Comparison of ENCODE assay signal across 27 cellular contexts in the genomic region with DNA sequence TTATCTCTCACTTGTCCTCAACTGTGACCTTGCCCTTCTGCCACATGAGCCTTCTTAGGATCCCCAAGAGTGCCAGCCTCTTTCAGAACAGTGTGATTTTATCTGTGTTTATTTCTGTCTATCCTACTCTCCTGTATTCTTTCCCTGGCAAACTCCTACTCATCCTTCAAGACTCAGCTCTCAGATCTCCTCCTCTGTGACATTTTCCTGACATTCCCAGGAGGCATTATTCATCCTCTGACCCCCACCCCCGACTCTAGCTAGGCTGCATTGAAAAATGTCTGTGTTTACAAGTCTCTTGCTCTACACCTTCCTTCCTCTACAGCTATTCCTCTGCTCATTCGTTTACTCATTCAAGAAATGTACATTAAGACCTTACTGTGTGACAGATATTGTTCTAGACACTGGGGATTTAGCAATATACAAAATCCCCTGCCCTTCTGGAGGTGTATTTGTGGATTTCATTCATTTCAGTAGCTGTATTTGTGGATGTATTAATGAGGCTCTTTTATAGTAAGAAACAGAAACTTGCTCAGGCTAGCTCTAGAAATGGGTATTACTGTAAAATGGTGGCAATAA.
DNase-seq lines count a peak whose midpoint lies in the region; ATAC-seq, FAIRE-seq and TF ChIP-seq lines count a peak whose summit lies in the region.
"Had no signal": no experiment of that assay in that cellular context is flagged by ENCODE, and none has a peak within 500 bp of the region (broad histone marks: within the 10 kb centered on the region; RNA-seq: fewer than 3 reads in every experiment).

No MANE protein-coding gene starts in this region.

- 51 to 53% methylated on average over 2 of the region's 2 CpGs for WGBS in upper lobe of left lung, 2 donors
- WGBS in transverse colon (ENCODE audit: low coverage in 1 of 2), 2 donors, result 45 to 56% methylated on average over 2 of the region's 2 CpGs

- TF ChIP-seq POLR2A in upper lobe of left lung (IDR thresholded peaks at IDR 0.05) (no peak), transverse colon (IDR thresholded peaks at IDR 0.05) (no peak)

- ATAC-seq in activated CD4-positive, CD25-positive, alpha-beta regulatory T cell treated with anti-CD3 and anti-CD28 coated beads, Interleukin-2, amount 50 U/mL, for 24 hours, result peak; percentile 15 to 22
- no peak for ATAC-seq in upper lobe of left lung (ENCODE audit: low FRiP score in 2 of 2)
- ATAC-seq: activated CD8-positive, alpha-beta T cell treated with anti-CD3 and anti-CD28 coated beads for 36 hours; left lung had no signal

- no peak overlapping the region for H3K4me3 ChIP-seq in bronchial epithelial cell (ENCODE audit: low read depth, low read length)
- no peak overlapping the region for H3K4me3 ChIP-seq in neural cell (ENCODE audit: low read length)
- peak overlapping the region in 2 of 4 donors; percentile 14 to 64 for H3K4me3 ChIP-seq in upper lobe of left lung
- H3K4me3 ChIP-seq in transverse colon, result no peak overlapping the region
- H3K4me3 ChIP-seq: heart right ventricle, left lung had no signal

- FAIRE-seq in bronchial epithelial cell (lab: Jason Lieb, UNC), result no peak
- FAIRE-seq: endometrium had no signal

- H4K20me1 ChIP-seq in neural cell (ENCODE audit: insufficient read depth), result no peaks in the 10 kb centered on the region

- no peaks in the 10 kb centered on the region for H3F3A ChIP-seq in neural cell (ENCODE audit: insufficient read depth, low read length, poor library complexity, severe bottlenecking)

- in situ Hi-C loops in transverse colon (cut with MboI; ENCODE audit: low pct_ligation_motif_present in 1 of 4, low pct_unique_long_range_greater_than_20kb in 1 of 4, low sequenced_read_pairs in 3 of 4), result no loop called here

- intact Hi-C loops in transverse colon (cut with DNase I; ENCODE audit: low total_unique reads), result no loop called here

- no peaks in the 10 kb centered on the region for H3K79me2 ChIP-seq in neural cell (replicated peaks; ENCODE audit: insufficient read depth, low read length)

- no peak overlapping the region for H2AFZ ChIP-seq in neural cell (ENCODE audit: low read depth, low read length)

- no peak overlapping the region for H3K4me2 ChIP-seq in neural cell (ENCODE audit: low read length)

- no peak overlapping the region for H3K9ac ChIP-seq in neural cell (ENCODE audit: low read length)

- H3K4me1 ChIP-seq in upper lobe of left lung, result peaks cover 19 to 28% (median 25%) of the 10 kb centered on the region in 4 donors
- H3K4me1 ChIP-seq in transverse colon, result peaks cover 4 to 20% (median 16%) of the 10 kb centered on the region in 4 donors

- H3K27me3 ChIP-seq in bronchial epithelial cell (ENCODE audit: control insufficient read depth, insufficient read depth, low read length) (no peaks in the 10 kb centered on the region), neural cell (ENCODE audit: insufficient read depth, low read depth, low read length) (no peaks in the 10 kb centered on the region), upper lobe of left lung (no peaks in the 10 kb centered on the region), transverse colon (no peaks in the 10 kb centered on the region)

- H3K27ac ChIP-seq in neural cell (ENCODE audit: low read length), result peak overlapping the region; percentile 7
- H3K27ac ChIP-seq in upper lobe of left lung, result peak overlapping the region; percentile 85 to 96 (median 92)
- H3K27ac ChIP-seq in transverse colon, result peak overlapping the region in 2 of 4 donors; percentile 84 to 86
- H3K27ac ChIP-seq: neutrophil had no signal

- no peaks in the 10 kb centered on the region for H3K9me2 ChIP-seq in neural cell (ENCODE audit: insufficient read depth, low read length)

- H3K36me3 ChIP-seq in bronchial epithelial cell (ENCODE audit: control insufficient read depth, insufficient read depth, low read length) (no peaks in the 10 kb centered on the region), neural cell (ENCODE audit: insufficient read depth, low read length) (no peaks in the 10 kb centered on the region), upper lobe of left lung (no peaks in the 10 kb centered on the region), transverse colon (no peaks in the 10 kb centered on the region)
- H3K36me3 ChIP-seq: heart right ventricle, left lung, neutrophil had no signal

- no peak for TF ChIP-seq CTCF in bronchial epithelial cell (IDR thresholded peaks at IDR 0.05; ENCODE audit: insufficient read depth, low read length, severe bottlenecking)
- no peak for TF ChIP-seq CTCF in neural cell (IDR thresholded peaks at IDR 0.05; ENCODE audit: poor library complexity, severe bottlenecking)
- no peak for TF ChIP-seq CTCF in upper lobe of left lung (IDR thresholded peaks at IDR 0.05)
- no peak for TF ChIP-seq CTCF in transverse colon (IDR thresholded peaks at IDR 0.05)

- no peak for TF ChIP-seq RAD21 in neural cell (conservative IDR thresholded peaks at IDR 0.05)

- H3K9me3 ChIP-seq in neural cell (ENCODE audit: low read length), result no peaks in the 10 kb centered on the region
- no peaks in the 10 kb centered on the region for H3K9me3 ChIP-seq in upper lobe of left lung
- H3K9me3 ChIP-seq in transverse colon, result peaks cover 0 to 7% of the 10 kb centered on the region in 2 donors
- H3K9me3 ChIP-seq: neutrophil had no signal

- no peak for TF ChIP-seq EP300 in neural cell (conservative IDR thresholded peaks at IDR 0.05; ENCODE audit: poor library complexity, severe bottlenecking)
- TF ChIP-seq EP300 in upper lobe of left lung (IDR thresholded peaks at IDR 0.05), result no peak
- no peak for TF ChIP-seq EP300 in transverse colon (IDR thresholded peaks at IDR 0.05; ENCODE audit: low read depth)

- DNase-seq in activated CD4-positive, CD25-positive, alpha-beta regulatory T cell (lab: John Stamatoyannopoulos, UW), result no peak
- DNase-seq in bronchial epithelial cell (ENCODE audit: low read depth) (peak; percentile 22), upper lobe of left lung (no peak), NCI-H524 (lab: John Stamatoyannopoulos, UW) (no peak), transverse colon (no peak)
- DNase-seq in effector CD8-positive, alpha-beta T cell (lab: John Stamatoyannopoulos, UW), result no peak
- DNase-seq: 8988T; activated B cell treated with CpG ODN at 0.5 μM for 24 hours; activated CD8-positive, alpha-beta T cell treated with anti-CD3 and anti-CD28 coated beads for 36 hours; activated naive CD4-positive, alpha-beta T cell treated with Interleukin-2 at 50 U/mL for 16 hours; activated T-cell treated with anti-CD3 and anti-CD28 coated beads, Interleukin-2, amount 50 U/mL, for 1 hour; cortex of kidney; DMS53; GDM1; H9; heart right ventricle; KBM-7; left lung; NCI-H1092; NCI-H187 treated with DMSO at 0.1 percent for 48 hours; NCI-H774; stimulated activated CD4-positive, alpha-beta T cell treated with anti-CD3 and anti-CD28 coated beads, Interleukin-4, amount 100 ng/mL, for 24 hours; T-helper 9 cell had no signal

TF ChIP-seq in neural cell, 6 proteins besides CTCF, POLR2A, EP300 and RAD21:
- no peak for TF ChIP-seq MXI1 (conservative IDR thresholded peaks at IDR 0.05; ENCODE audit: poor library complexity, severe bottlenecking)
- TF ChIP-seq POLR2AphosphoS5 (IDR thresholded peaks at IDR 0.05), result peak; percentile 10

Comparison
In these comparisons a context has a peak if more than half of its experiments do, and no peak if none do; other contexts are left out.
1. ATAC-seq: peak in activated CD4-positive, CD25-positive, alpha-beta regulatory T cell treated with anti-CD3 and anti-CD28 coated beads, Interleukin-2, amount 50 U/mL, for 24 hours (2 of 2); none in upper lobe of left lung (0 of 2).